Comparison of ENCODE assay signal across 16 cellular contexts in genomic region chr16:84487358-84487757, GRCh38. TPM values are rescaled to one million over a fixed set of nuclear protein-coding genes. Genes with fewer than 3 reads are reported as not detected.
DNase-seq lines count a peak whose midpoint lies in the region; ATAC-seq and TF ChIP-seq lines count a peak whose summit lies in the region.
"Had no signal": no experiment of that assay in that cellular context is flagged by ENCODE, and none has a peak within 500 bp of the region (broad histone marks: within the 10 kb centered on the region; RNA-seq: fewer than 3 reads in every experiment).

No MANE protein-coding gene starts in this region.

- no peaks in the 10 kb centered on the region for H3K9me3 ChIP-seq in hepatocyte (ENCODE audit: low read depth)
- H3K9me3 ChIP-seq: Caco-2, HAP-1 had no signal

- H3K4me1 ChIP-seq in hepatocyte (ENCODE audit: insufficient read depth) = no peaks in the 10 kb centered on the region
- H3K4me1 ChIP-seq: Caco-2, HAP-1 had no signal

- no peaks in the 10 kb centered on the region for H3K36me3 ChIP-seq in hepatocyte (replicated peaks; ENCODE audit: insufficient read depth, low read depth)
- H3K36me3 ChIP-seq: HAP-1 had no signal

- peaks cover 49% of the 10 kb centered on the region for H3K36me3 Mint-ChIP-seq in activated CD8-positive, alpha-beta memory T cell treated with anti-CD3 and anti-CD28 coated beads, Interleukin-2, amount 10 ng/mL, durations not matched to agents 7 days and 5 days
- peaks cover 27% of the 10 kb centered on the region for H3K36me3 Mint-ChIP-seq in WTC11
- H3K36me3 Mint-ChIP-seq in stimulated activated effector memory CD8-positive, alpha-beta T cell treated with anti-CD3 and anti-CD28 coated beads, Interleukin-12 subunit alpha, Interleukin-12 subunit beta, amount 100 ng/mL, for 72 hours = peaks cover 61% of the 10 kb centered on the region

- 92% methylated on average over 8 of the region's 8 CpGs for WGBS in hepatocyte (ENCODE audit: low lambda C conversion rate, missing lambda C conversion rate)

- CTCF ChIA-PET in activated CD8-positive, alpha-beta memory T cell treated with anti-CD3 and anti-CD28 coated beads, Interleukin-2, amount 10 ng/mL, durations not matched to agents 7 days and 5 days (lab: Charles Lee) = interaction anchor here (0.8 to 1.5 kb wide), 4 partner anchors 23 to 251 kb away, joined by 3 to 4 read pairs (median 4); no protein-coding TSS in a partner anchor
- CTCF ChIA-PET in WTC11 (lab: Charles Lee) = interaction anchor here (1.5 to 2.3 kb wide), 2 partner anchors 174 to 300 kb away, joined by 3 to 6 read pairs; partner anchors contain the start of gene TAF1C

- H3K9me2 ChIP-seq in hepatocyte (replicated peaks; ENCODE audit: insufficient read depth) = no peaks in the 10 kb centered on the region

- H2AFZ ChIP-seq in hepatocyte = no peak overlapping the region

- POLR2A ChIA-PET in WTC11 (lab: Charles Lee) = no interaction called here

- no peaks in the 10 kb centered on the region for H3K27me3 ChIP-seq in hepatocyte
- H3K27me3 ChIP-seq: BLaER1 had no signal

- H3K27ac Mint-ChIP-seq in activated CD8-positive, alpha-beta memory T cell treated with anti-CD3 and anti-CD28 coated beads, Interleukin-2, amount 10 ng/mL, durations not matched to agents 7 days and 5 days = peak overlapping the region; percentile 8
- H3K27ac Mint-ChIP-seq in WTC11 = 0 out of 2 replicates have a peak overlapping the region, but pooled peaks have one; percentile 70
- H3K27ac Mint-ChIP-seq in stimulated activated effector memory CD8-positive, alpha-beta T cell treated with anti-CD3 and anti-CD28 coated beads, Interleukin-12 subunit alpha, Interleukin-12 subunit beta, amount 100 ng/mL, for 72 hours = peak overlapping the region; percentile 63
- H3K27ac Mint-ChIP-seq: CD8-positive, alpha-beta memory T cell had no signal

- peaks cover 13% of the 10 kb centered on the region for H3K4me1 Mint-ChIP-seq in activated CD8-positive, alpha-beta memory T cell treated with anti-CD3 and anti-CD28 coated beads, Interleukin-2, amount 10 ng/mL, durations not matched to agents 7 days and 5 days
- no peaks in the 10 kb centered on the region for H3K4me1 Mint-ChIP-seq in WTC11
- H3K4me1 Mint-ChIP-seq in stimulated activated effector memory CD8-positive, alpha-beta T cell treated with anti-CD3 and anti-CD28 coated beads, Interleukin-12 subunit alpha, Interleukin-12 subunit beta, amount 100 ng/mL, for 72 hours = no peaks in the 10 kb centered on the region

- DNase-seq in activated CD8-positive, alpha-beta memory T cell treated with anti-CD3 and anti-CD28 coated beads, Interleukin-2, amount 10 ng/mL, durations not matched to agents 7 days and 5 days = no peak
- DNase-seq in activated CD8-positive, alpha-beta memory T cell treated with anti-CD3 and anti-CD28 coated beads, Interleukin-2, amount 50 U/mL, for 4 hours = no peak
- no peak for DNase-seq in WTC11 (ENCODE audit: low spot score)
- DNase-seq in hepatocyte (ENCODE audit: low spot score) = peak; percentile 2
- peak in 1 of 2 donors; percentile 35 for DNase-seq in stimulated activated effector memory CD8-positive, alpha-beta T cell treated with anti-CD3 and anti-CD28 coated beads, Interleukin-12 subunit alpha, Interleukin-12 subunit beta, amount 100 ng/mL, for 72 hours (ENCODE audit: low spot score in 2 of 2)
- no peak for DNase-seq in DMS53 treated with DMSO at 0.1 percent for 48 hours (lab: John Stamatoyannopoulos, UW; ENCODE audit: unreplicated experiment)
- DNase-seq in iPS-NIHi7 (ENCODE audit: extremely low spot score) = no peak
- DNase-seq: 8988T; AML-193; Caco-2; CD8-positive, alpha-beta memory T cell; GF-D8 had no signal

- H3K4me2 ChIP-seq in hepatocyte = no peak overlapping the region
- H3K4me2 ChIP-seq: BLaER1 had no signal

- H3K27ac ChIP-seq in hepatocyte = no peak overlapping the region
- H3K27ac ChIP-seq: BLaER1, HL-60 had no signal

- no peak overlapping the region for H3K4me3 Mint-ChIP-seq in activated CD8-positive, alpha-beta memory T cell treated with anti-CD3 and anti-CD28 coated beads, Interleukin-2, amount 10 ng/mL, durations not matched to agents 7 days and 5 days
- H3K4me3 Mint-ChIP-seq in WTC11 = no peak overlapping the region
- no peak overlapping the region for H3K4me3 Mint-ChIP-seq in stimulated activated effector memory CD8-positive, alpha-beta T cell treated with anti-CD3 and anti-CD28 coated beads, Interleukin-12 subunit alpha, Interleukin-12 subunit beta, amount 100 ng/mL, for 72 hours
- H3K4me3 Mint-ChIP-seq: CD8-positive, alpha-beta memory T cell had no signal

- ATAC-seq in activated CD8-positive, alpha-beta memory T cell treated with anti-CD3 and anti-CD28 coated beads, Interleukin-2, amount 10 ng/mL, durations not matched to agents 7 days and 5 days = no peak
- no peak for ATAC-seq in WTC11
- ATAC-seq in stimulated activated effector memory CD8-positive, alpha-beta T cell treated with anti-CD3 and anti-CD28 coated beads, Interleukin-12 subunit alpha, Interleukin-12 subunit beta, amount 100 ng/mL, for 72 hours = no peak
- ATAC-seq in GM21737 (IDR thresholded peaks at IDR 0.05; ENCODE audit: unreplicated experiment) = no peak

- H3K9me3 Mint-ChIP-seq in activated CD8-positive, alpha-beta memory T cell treated with anti-CD3 and anti-CD28 coated beads, Interleukin-2, amount 10 ng/mL, durations not matched to agents 7 days and 5 days (ENCODE audit: low read depth) = no peaks in the 10 kb centered on the region
- H3K9me3 Mint-ChIP-seq in WTC11 = no peaks in the 10 kb centered on the region
- H3K9me3 Mint-ChIP-seq in stimulated activated effector memory CD8-positive, alpha-beta T cell treated with anti-CD3 and anti-CD28 coated beads, Interleukin-12 subunit alpha, Interleukin-12 subunit beta, amount 100 ng/mL, for 72 hours = no peaks in the 10 kb centered on the region
- H3K9me3 Mint-ChIP-seq: CD8-positive, alpha-beta memory T cell had no signal

- H3K27me3 Mint-ChIP-seq in activated CD8-positive, alpha-beta memory T cell treated with anti-CD3 and anti-CD28 coated beads, Interleukin-2, amount 10 ng/mL, durations not matched to agents 7 days and 5 days = no peaks in the 10 kb centered on the region
- H3K27me3 Mint-ChIP-seq in WTC11 (ENCODE audit: low read depth) = no peaks in the 10 kb centered on the region
- H3K27me3 Mint-ChIP-seq: CD8-positive, alpha-beta memory T cell had no signal

- H3K4me3 ChIP-seq in hepatocyte = no peak overlapping the region
- H3K4me3 ChIP-seq: BLaER1, HAP-1 had no signal

- no peaks in the 10 kb centered on the region for H4K20me1 ChIP-seq in hepatocyte (ENCODE audit: insufficient read depth, poor library complexity, severe bottlenecking)
- H4K20me1 ChIP-seq: BLaER1 had no signal

- H3K79me2 ChIP-seq in hepatocyte = no peaks in the 10 kb centered on the region

- no peak for TF ChIP-seq CTCF in WTC11 (IDR thresholded peaks at IDR 0.05)
- no peak for TF ChIP-seq CTCF in hepatocyte (IDR thresholded peaks at IDR 0.05; ENCODE audit: poor library complexity)

TF ChIP-seq in WTC11, 78 proteins besides CTCF, POLR2A, EP300 and RAD21 (continues in another document):
- TF ChIP-seq ZNF423 (CRISPR knock-in tag; IDR thresholded peaks at IDR 0.05) (no peak), ZNF121 (CRISPR knock-in tag; IDR thresholded peaks at IDR 0.05) (no peak), NFE2L1 (CRISPR knock-in tag; IDR thresholded peaks at IDR 0.05) (no peak), TEAD1 (CRISPR knock-in tag; IDR thresholded peaks at IDR 0.05) (no peak), ZNF232 (CRISPR knock-in tag; IDR thresholded peaks at IDR 0.05) (no peak), ZSCAN18 (CRISPR knock-in tag; IDR thresholded peaks at IDR 0.05) (no peak), OVOL2 (CRISPR knock-in tag; IDR thresholded peaks at IDR 0.05; ENCODE audit: borderline replicate concordance) (no peak), SP1 (CRISPR knock-in tag; conservative IDR thresholded peaks at IDR 0.05) (no peak)
- TF ChIP-seq, protein P1, sequence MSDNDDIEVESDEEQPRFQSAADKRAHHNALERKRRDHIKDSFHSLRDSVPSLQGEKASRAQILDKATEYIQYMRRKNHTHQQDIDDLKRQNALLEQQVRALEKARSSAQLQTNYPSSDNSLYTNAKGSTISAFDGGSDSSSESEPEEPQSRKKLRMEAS (CRISPR knock-in tag; IDR thresholded peaks at IDR 0.05) = no peak
- TF ChIP-seq, protein P2, sequence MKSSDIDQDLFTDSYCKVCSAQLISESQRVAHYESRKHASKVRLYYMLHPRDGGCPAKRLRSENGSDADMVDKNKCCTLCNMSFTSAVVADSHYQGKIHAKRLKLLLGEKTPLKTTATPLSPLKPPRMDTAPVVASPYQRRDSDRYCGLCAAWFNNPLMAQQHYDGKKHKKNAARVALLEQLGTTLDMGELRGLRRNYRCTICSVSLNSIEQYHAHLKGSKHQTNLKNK (CRISPR knock-in tag; IDR thresholded peaks at IDR 0.05) = no peak
- TF ChIP-seq, protein P3, sequence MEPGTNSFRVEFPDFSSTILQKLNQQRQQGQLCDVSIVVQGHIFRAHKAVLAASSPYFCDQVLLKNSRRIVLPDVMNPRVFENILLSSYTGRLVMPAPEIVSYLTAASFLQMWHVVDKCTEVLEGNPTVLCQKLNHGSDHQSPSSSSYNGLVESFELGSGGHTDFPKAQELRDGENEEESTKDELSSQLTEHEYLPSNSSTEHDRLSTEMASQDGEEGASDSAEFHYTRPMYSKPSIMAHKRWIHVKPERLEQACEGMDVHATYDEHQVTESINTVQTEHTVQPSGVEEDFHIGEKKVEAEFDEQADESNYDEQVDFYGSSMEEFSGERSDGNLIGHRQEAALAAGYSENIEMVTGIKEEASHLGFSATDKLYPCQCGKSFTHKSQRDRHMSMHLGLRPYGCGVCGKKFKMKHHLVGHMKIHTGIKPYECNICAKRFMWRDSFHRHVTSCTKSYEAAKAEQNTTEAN (CRISPR knock-in tag; IDR thresholded peaks at IDR 0.05) = no peak

RNA-seq across cellular contexts. Expression of gene MEAK7, which starts 17.1 kb away (rescaled TPM):
- 10 to 100 TPM; 37.9 to 73.9 TPM for total RNA-seq in activated CD8-positive, alpha-beta memory T cell treated with anti-CD3 and anti-CD28 coated beads, Interleukin-2, amount 10 ng/mL, durations not matched to agents 7 days and 5 days
- total RNA-seq in WTC11 (2021) = 14.4 to 16.7 TPM (median 15.3 TPM) in 3 replicates
- total RNA-seq in hepatocyte = 13.5 and 29.7 TPM in 2 replicates
- 21.6 and 22.6 TPM in 2 replicates for polyA plus RNA-seq in hepatocyte

Comparison
In these comparisons a context has a peak if more than half of its experiments do, and no peak if none do; other contexts are left out.
1. H3K27ac Mint-ChIP-seq: peak in every context shown above with its lines; median percentile 70 in WTC11; 63 in stimulated activated effector memory CD8-positive, alpha-beta T cell treated with anti-CD3 and anti-CD28 coated beads, Interleukin-12 subunit alpha, Interleukin-12 subunit beta, amount 100 ng/mL, for 72 hours; 8 in activated CD8-positive, alpha-beta memory T cell treated with anti-CD3 and anti-CD28 coated beads, Interleukin-2, amount 10 ng/mL, durations not matched to agents 7 days and 5 days.